ENCODE assay signal across 8 cellular contexts in the genomic region with DNA sequence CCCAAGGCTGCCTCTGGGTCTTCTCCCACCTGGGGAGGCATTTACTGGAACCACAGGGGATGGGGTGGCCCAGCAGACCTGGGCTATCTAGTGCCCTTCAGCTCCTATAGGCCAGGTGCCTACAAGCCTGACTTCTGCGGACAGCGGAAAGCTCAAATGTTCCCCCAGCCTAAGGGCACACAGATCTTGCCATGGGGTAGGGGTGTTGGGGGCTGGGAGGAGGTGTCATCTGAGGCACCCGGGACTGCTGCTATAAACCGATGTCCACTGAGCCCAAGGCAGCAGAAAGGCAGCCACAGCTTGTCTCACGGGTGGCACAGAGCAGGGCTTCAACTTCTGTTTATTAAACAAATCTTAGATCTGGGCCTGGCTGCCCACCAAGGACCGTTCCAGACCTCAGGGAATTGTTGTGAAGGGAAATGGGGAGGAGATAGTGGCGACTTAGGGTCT. TPM values are rescaled to one million over a fixed set of nuclear protein-coding genes. Genes with fewer than 3 reads are reported as not detected.
DNase-seq lines count a peak whose midpoint lies in the region; ATAC-seq and TF ChIP-seq lines count a peak whose summit lies in the region.

No MANE protein-coding gene starts in this region.

- H3K27ac ChIP-seq in HEK293 (ENCODE audit: extremely low read depth, low read depth, low read length) = peak overlapping the region; percentile 70; the same call in 1 of the 2 replicates
- no peak overlapping the region for H3K27ac ChIP-seq in iPS-18a (ENCODE audit: low read length)
- H3K27ac ChIP-seq in smooth muscle cell (ENCODE audit: low read depth) = peak overlapping the region; percentile 87

- no peaks in the 10 kb centered on the region for H4K20me1 ChIP-seq in smooth muscle cell (ENCODE audit: low read depth)

- H3K27ac Mint-ChIP-seq in activated CD8-positive, alpha-beta T cell treated with anti-CD3 and anti-CD28 coated beads for 36 hours = no peak overlapping the region

- H3K4me1 ChIP-seq in HEK293 (ENCODE audit: control insufficient read depth, insufficient read depth, low read length) = peaks cover 6% of the 10 kb centered on the region; the same call in 1 of the 2 replicates
- peaks cover 6% of the 10 kb centered on the region for H3K4me1 ChIP-seq in iPS-18a (ENCODE audit: control insufficient read depth, low read depth, low read length)
- peaks cover 16% of the 10 kb centered on the region for H3K4me1 ChIP-seq in smooth muscle cell (ENCODE audit: low read depth)

- 69% methylated on average over 7 of the region's 7 CpGs for WGBS in smooth muscle cell (ENCODE audit: low lambda C conversion rate)

- H3K9ac ChIP-seq in iPS-18a (ENCODE audit: low read length) (no peak overlapping the region), smooth muscle cell (ENCODE audit: low read depth) (peak overlapping the region; percentile 65)

- no peak overlapping the region for H2AFZ ChIP-seq in smooth muscle cell (ENCODE audit: low read depth)

- no peak for ATAC-seq in activated CD8-positive, alpha-beta T cell treated with anti-CD3 and anti-CD28 coated beads for 36 hours
- no peak for ATAC-seq in HG03571 (IDR thresholded peaks at IDR 0.05; ENCODE audit: unreplicated experiment)

- H3K27me3 Mint-ChIP-seq in activated CD8-positive, alpha-beta T cell treated with anti-CD3 and anti-CD28 coated beads for 36 hours = peaks cover 4% of the 10 kb centered on the region

- peaks cover 0 to 4% of the 10 kb centered on the region in 2 experiments; a peak in 2 of 3 replicates for H3K36me3 ChIP-seq in HEK293 (ENCODE audit: control insufficient read depth in 2 of 2, insufficient read depth in 1 of 2, low read length in 2 of 2)
- H3K36me3 ChIP-seq in iPS-18a (ENCODE audit: control insufficient read depth, low read depth, low read length) = no peaks in the 10 kb centered on the region
- no peaks in the 10 kb centered on the region for H3K36me3 ChIP-seq in smooth muscle cell (ENCODE audit: low read depth)

- H3K4me3 ChIP-seq in HEK293 (ENCODE audit: low read depth, low read length) (no peak overlapping the region), iPS-18a (ENCODE audit: low read length) (peak overlapping the region; percentile 62), smooth muscle cell (peak overlapping the region; percentile 83)

- peak overlapping the region; percentile 48 for H3K4me3 Mint-ChIP-seq in activated CD8-positive, alpha-beta T cell treated with anti-CD3 and anti-CD28 coated beads for 36 hours

- H3K9me3 Mint-ChIP-seq in activated CD8-positive, alpha-beta T cell treated with anti-CD3 and anti-CD28 coated beads for 36 hours = no peaks in the 10 kb centered on the region

- no peaks in the 10 kb centered on the region for H3K36me3 Mint-ChIP-seq in activated CD8-positive, alpha-beta T cell treated with anti-CD3 and anti-CD28 coated beads for 36 hours (ENCODE audit: low read depth)

- H3K4me1 Mint-ChIP-seq in activated CD8-positive, alpha-beta T cell treated with anti-CD3 and anti-CD28 coated beads for 36 hours (ENCODE audit: low read depth) = peaks cover 23% of the 10 kb centered on the region

- TF ChIP-seq CTCF in HEK293 (tag by site-specific recombination; IDR thresholded peaks at IDR 0.05) = no peak
- TF ChIP-seq CTCF in activated CD8-positive, alpha-beta T cell treated with anti-CD3 and anti-CD28 coated beads for 36 hours (IDR thresholded peaks at IDR 0.05) = no peak
- no peak for TF ChIP-seq CTCF in smooth muscle cell (IDR thresholded peaks at IDR 0.05; ENCODE audit: borderline replicate concordance, insufficient read depth, poor library complexity, severe bottlenecking)

- POLR2A ChIA-PET in HEK293 (lab: Yijun Ruan, JAX) = interaction anchor here (0.9 to 2.4 kb wide), 6 partner anchors 26 to 123 kb away, joined by 3 to 13 read pairs (median 6); partner anchors contain the start of gene INPP5K
- POLR2A ChIA-PET in activated CD8-positive, alpha-beta T cell treated with anti-CD3 and anti-CD28 coated beads for 36 hours (lab: Charles Lee) = interaction anchor here (0.9 to 2.0 kb wide), 5 partner anchors 28 to 847 kb away, joined by 3 to 7 read pairs (median 4); partner anchors contain the start of genes INPP5K, TSR1 and YWHAE

- DNase-seq in activated CD8-positive, alpha-beta T cell treated with anti-CD3 and anti-CD28 coated beads for 36 hours = no peak
- no peak for DNase-seq in smooth muscle cell (lab: John Stamatoyannopoulos, UW; ENCODE audit: unreplicated experiment)
- no peak for DNase-seq in activated gamma-delta T cell (lab: John Stamatoyannopoulos, UW)
- no peak for DNase-seq in T-helper 9 cell
- no peak for DNase-seq in NCI-H1417 treated with DMSO at 0.1 percent for 48 hours (lab: John Stamatoyannopoulos, UW)

- peaks cover 45% of the 10 kb centered on the region for H3K27me3 ChIP-seq in iPS-18a (ENCODE audit: control insufficient read depth, insufficient read depth, low read length)
- no peaks in the 10 kb centered on the region for H3K27me3 ChIP-seq in smooth muscle cell (ENCODE audit: low read depth)

- peak overlapping the region; percentile 85 for H3K4me2 ChIP-seq in smooth muscle cell

- H3K79me2 ChIP-seq in smooth muscle cell (ENCODE audit: low read depth) = peaks cover 22% of the 10 kb centered on the region

- CTCF ChIA-PET in HEK293 (lab: Yijun Ruan, JAX) = interaction anchor here (0.7 to 1.3 kb wide), 2 partner anchors 27 to 181 kb away, joined by 4 to 5 read pairs; partner anchors contain the start of gene INPP5K
- CTCF ChIA-PET in activated CD8-positive, alpha-beta T cell treated with anti-CD3 and anti-CD28 coated beads for 36 hours (lab: Charles Lee) = interaction anchor here (1.0 to 1.3 kb wide), 4 partner anchors 27 to 124 kb away, joined by 3 to 4 read pairs (median 4); partner anchors contain the start of genes INPP5K and PITPNA

- no peaks in the 10 kb centered on the region for H3K9me3 ChIP-seq in HEK293 (ENCODE audit: control insufficient read depth, insufficient read depth, low read depth, low read length)
- H3K9me3 ChIP-seq in iPS-18a (ENCODE audit: control insufficient read depth, low read depth, low read length) = no peaks in the 10 kb centered on the region
- H3K9me3 ChIP-seq in smooth muscle cell (replicated peaks; ENCODE audit: low read depth) = no peaks in the 10 kb centered on the region

- intact Hi-C loops in activated CD8-positive, alpha-beta T cell treated with anti-CD3 and anti-CD28 coated beads for 36 hours (cut with micrococcal nuclease) = no loop called here

- peaks cover 20% of the 10 kb centered on the region for H3F3A ChIP-seq in smooth muscle cell (ENCODE audit: low read depth)

TF ChIP-seq in HEK293, 187 proteins besides CTCF, POLR2A, EP300 and RAD21:
- TF ChIP-seq ZIC2 (tag by site-specific recombination; IDR thresholded peaks at IDR 0.05) = peak; percentile 64
- TF ChIP-seq, protein P1, sequence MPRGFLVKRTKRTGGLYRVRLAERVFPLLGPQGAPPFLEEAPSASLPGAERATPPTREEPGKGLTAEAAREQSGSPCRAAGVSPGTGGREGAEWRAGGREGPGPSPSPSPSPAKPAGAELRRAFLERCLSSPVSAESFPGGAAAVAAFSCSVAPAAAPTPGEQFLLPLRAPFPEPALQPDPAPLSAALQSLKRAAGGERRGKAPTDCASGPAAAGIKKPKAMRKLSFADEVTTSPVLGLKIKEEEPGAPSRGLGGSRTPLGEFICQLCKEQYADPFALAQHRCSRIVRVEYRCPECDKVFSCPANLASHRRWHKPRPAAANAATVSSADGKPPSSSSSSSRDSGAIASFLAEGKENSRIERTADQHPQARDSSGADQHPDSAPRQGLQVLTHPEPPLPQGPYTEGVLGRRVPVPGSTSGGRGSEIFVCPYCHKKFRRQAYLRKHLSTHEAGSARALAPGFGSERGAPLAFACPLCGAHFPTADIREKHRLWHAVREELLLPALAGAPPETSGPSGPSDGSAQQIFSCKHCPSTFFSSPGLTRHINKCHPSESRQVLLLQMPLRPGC (tag by site-specific recombination; IDR thresholded peaks at IDR 0.05) = no peak
TF ChIP-seq in HEK293: peak in this region for 1.

RNA-seq across cellular contexts. Expression of gene MYO1C, which starts 3.6 kb away (rescaled TPM):
- 10 to 100 TPM; 12.6 to 16.8 TPM for total RNA-seq in activated CD8-positive, alpha-beta T cell treated with anti-CD3 and anti-CD28 coated beads for 36 hours
- 61.8 and 80.4 TPM in 2 replicates for total RNA-seq in smooth muscle cell
- polyA plus RNA-seq in smooth muscle cell = 81.5 and 99.9 TPM in 2 replicates

RNA-seq across cellular contexts. Expression of gene INPP5K, which starts 27.6 kb away (rescaled TPM):
- 10 to 100 TPM; 16.5 to 16.7 TPM for total RNA-seq in activated CD8-positive, alpha-beta T cell treated with anti-CD3 and anti-CD28 coated beads for 36 hours
- total RNA-seq in smooth muscle cell = 12.6 and 32.3 TPM in 2 replicates
- 9.6 and 19.7 TPM in 2 replicates for polyA plus RNA-seq in smooth muscle cell

RNA-seq across cellular contexts. Expression of gene CRK, which starts 32.8 kb away (rescaled TPM):
- 10 to 100 TPM; 12.1 to 12.9 TPM for total RNA-seq in activated CD8-positive, alpha-beta T cell treated with anti-CD3 and anti-CD28 coated beads for 36 hours
- 49.7 and 64.5 TPM in 2 replicates for total RNA-seq in smooth muscle cell
- polyA plus RNA-seq in smooth muscle cell = 56.8 and 69.4 TPM in 2 replicates
